In the genomic region with DNA sequence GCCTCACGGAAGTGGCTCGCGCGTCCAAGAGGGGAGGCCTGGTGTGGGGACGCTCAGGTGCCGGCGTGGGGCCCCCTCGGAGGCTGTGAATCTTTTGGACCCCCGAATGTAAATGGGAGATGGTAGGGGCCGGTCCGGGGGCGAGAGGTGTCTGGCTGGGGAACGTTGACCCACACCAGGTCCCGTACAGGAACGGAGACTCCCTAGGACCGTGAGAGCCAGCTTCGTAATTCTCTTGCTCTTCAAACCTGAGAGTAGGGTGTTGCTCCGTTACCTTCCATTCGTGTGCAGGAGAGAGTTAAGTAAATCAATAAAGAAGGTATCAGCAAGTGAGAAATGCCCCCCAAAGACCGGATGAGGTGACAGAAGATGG, we compare ENCODE assay signal across 8 cellular contexts. TPM values are rescaled to one million over a fixed set of nuclear protein-coding genes. Genes with fewer than 3 reads are reported as not detected.
A peak's percentile ranks its signal among the peaks of the same experiment; 100 is the strongest.
DNase-seq lines count a peak whose midpoint lies in the region; ATAC-seq and TF ChIP-seq lines count a peak whose summit lies in the region.

No MANE protein-coding gene starts in this region.

- H3K9me3 Mint-ChIP-seq in mesothelial cell of epicardium, result no peaks in the 10 kb centered on the region

- H3K27ac Mint-ChIP-seq in mesothelial cell of epicardium, result peak overlapping the region; percentile 98

- peaks cover 3% of the 10 kb centered on the region for H3K36me3 Mint-ChIP-seq in mesothelial cell of epicardium

- H3K27me3 Mint-ChIP-seq in mesothelial cell of epicardium (ENCODE audit: low read depth), result no peaks in the 10 kb centered on the region

- TF ChIP-seq CTCF in GM12875 (IDR thresholded peaks at IDR 0.05; ENCODE audit: borderline replicate concordance, insufficient read depth, low read depth, low read length) (no peak), mesothelial cell of epicardium (IDR thresholded peaks at IDR 0.05; ENCODE audit: unreplicated experiment) (no peak)

- H3K4me3 Mint-ChIP-seq in mesothelial cell of epicardium, result peak overlapping the region; percentile 83

- no peak for ATAC-seq in HG02763 (IDR thresholded peaks at IDR 0.05; ENCODE audit: unreplicated experiment)
- ATAC-seq in GM18867 (IDR thresholded peaks at IDR 0.05; ENCODE audit: unreplicated experiment), result no peak
- ATAC-seq in GM21619 (IDR thresholded peaks at IDR 0.05; ENCODE audit: unreplicated experiment), result no peak

- peaks cover 65% of the 10 kb centered on the region for H3K4me1 Mint-ChIP-seq in mesothelial cell of epicardium

- H3K4me3 ChIP-seq in GM12875 (ENCODE audit: low read depth, low read length), result peak overlapping the region; percentile 69

- DNase-seq in KG1 (lab: John Stamatoyannopoulos, UW) (peak; percentile 70), mesothelial cell of epicardium (ENCODE audit: low spot score in 2 of 2, unreplicated experiment in 2 of 2) (no peak), NCI-H748 (lab: John Stamatoyannopoulos, UW; ENCODE audit: unreplicated experiment) (no peak)
- peak; percentile 22 for DNase-seq in central memory CD4-positive, alpha-beta T cell

RNA-seq across cellular contexts. Expression of a gene that starts 0.5 kb away (rescaled TPM):
- 14.7 to 16.0 TPM (median 15.9 TPM) in 3 replicates for total RNA-seq in mesothelial cell of epicardium

RNA-seq across cellular contexts. Expression of a gene that starts 0.9 kb away (rescaled TPM):
- total RNA-seq in mesothelial cell of epicardium, result 10.8 to 12.4 TPM (median 12.0 TPM) in 3 replicates

Comparison
In these comparisons a context has a peak if more than half of its experiments do, and no peak if none do; other contexts are left out.
1. DNase-seq: peak in KG1 (single experiment) and central memory CD4-positive, alpha-beta T cell (single experiment); none in mesothelial cell of epicardium (0 of 2) and NCI-H748 (single experiment).